ENCODE assay signal across 1 cellular context in the genomic region with DNA sequence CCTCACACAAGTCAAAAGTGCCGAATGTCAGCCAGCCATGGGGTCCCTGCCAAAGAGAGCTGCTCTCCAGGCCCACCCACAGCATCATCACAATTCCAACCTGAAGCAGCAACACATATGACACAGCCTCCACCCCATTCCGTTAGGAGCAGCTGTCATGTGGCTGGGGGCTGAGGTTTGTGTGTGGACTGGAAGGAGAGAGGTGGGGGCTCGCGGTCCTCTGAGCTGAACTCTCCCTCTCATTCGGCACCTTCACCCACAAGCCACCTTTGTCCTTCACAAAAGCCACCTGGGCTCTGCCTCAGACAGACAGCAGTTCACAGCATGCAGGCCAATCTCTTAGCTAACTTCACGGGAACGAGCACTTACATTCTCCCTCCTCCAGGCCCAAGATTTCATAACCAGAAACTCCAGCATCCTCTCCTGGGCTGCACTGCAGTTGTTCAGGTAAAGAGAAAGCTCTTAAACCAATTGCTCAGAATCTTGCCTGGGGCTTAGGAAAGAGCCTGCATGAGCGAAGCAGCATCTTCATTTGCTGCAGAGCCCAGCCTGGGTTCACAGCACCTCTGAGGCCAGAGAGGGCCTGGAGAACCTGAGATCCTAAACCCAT.
TF ChIP-seq lines count a peak whose summit lies in the region.

No MANE protein-coding gene starts in this region.

TF ChIP-seq in H1, 55 proteins besides CTCF, POLR2A, EP300 and RAD21:
- no peak for TF ChIP-seq SAP30 (IDR thresholded peaks at IDR 0.05; ENCODE audit: insufficient read depth, insufficient replicate concordance, low read length)
- no peak for TF ChIP-seq POU5F1 (IDR thresholded peaks at IDR 0.05; ENCODE audit: low read depth, low read length)
- no peak for TF ChIP-seq TBP (IDR thresholded peaks at IDR 0.05; ENCODE audit: low read depth, low read length)
- TF ChIP-seq CHD7 (IDR thresholded peaks at IDR 0.05; ENCODE audit: insufficient replicate concordance, low read length): no peak
